ENCODE assay signal across 27 cellular contexts in the genomic region with DNA sequence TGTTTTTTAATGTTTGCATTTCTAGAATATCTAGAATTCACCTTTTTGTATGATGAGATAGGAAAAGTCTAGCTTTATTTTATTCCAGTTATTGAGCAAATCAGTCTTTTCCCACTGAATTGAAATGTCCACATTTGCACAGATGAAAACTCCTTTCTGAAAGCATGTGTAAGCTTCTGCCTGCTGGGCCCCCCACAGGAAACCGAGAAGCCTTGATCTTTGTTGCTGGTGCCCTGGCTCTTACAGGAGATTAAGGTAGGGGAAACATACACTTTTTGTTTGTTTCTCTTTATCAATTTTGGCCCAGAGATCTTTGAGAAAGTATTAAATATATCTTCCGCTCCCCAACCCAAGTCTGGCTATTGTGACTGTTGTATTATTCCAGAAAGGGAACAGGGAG.
DNase-seq lines count a peak whose midpoint lies in the region; ATAC-seq, FAIRE-seq and TF ChIP-seq lines count a peak whose summit lies in the region.
"Had no signal": no experiment of that assay in that cellular context is flagged by ENCODE, and none has a peak within 500 bp of the region (broad histone marks: within the 10 kb centered on the region; RNA-seq: fewer than 3 reads in every experiment).

No MANE protein-coding gene starts in this region.

- ATAC-seq in DND-41 (ENCODE audit: insufficient read depth, low read depth) (peak; percentile 86), K562 (no peak), HG03159 (IDR thresholded peaks at IDR 0.05; ENCODE audit: unreplicated experiment) (no peak)
- no peak for ATAC-seq in stimulated activated naive B cell treated with anti-CD40 and anti-IgM and Interleukin-4, amounts not matched to agents 10 μg/mL and 1 μg/mL and 100 μg/mL, for 72 hours (replicated peaks)

- H3K27ac Mint-ChIP-seq in stimulated activated naive B cell treated with anti-CD40 and anti-IgM and Interleukin-4, amounts not matched to agents 10 μg/mL and 1 μg/mL and 100 μg/mL, for 72 hours = no peak overlapping the region
- H3K27ac Mint-ChIP-seq: CD14-positive monocyte; CD4-positive, alpha-beta memory T cell; CD8-positive, alpha-beta memory T cell had no signal

- H3K27ac ChIP-seq in DND-41 (ENCODE audit: low read length) (no peak overlapping the region), K562 (ENCODE audit: extremely low read depth, low read depth, low read length) (no peak overlapping the region), caudate nucleus (ENCODE audit: low read depth, low read length) (no peak overlapping the region)
- H3K27ac ChIP-seq: BLaER1 had no signal

- H4K20me1 ChIP-seq in DND-41 (ENCODE audit: insufficient read depth, low read length) (no peaks in the 10 kb centered on the region), Loucy (ENCODE audit: insufficient read depth, low read length, poor library complexity, severe bottlenecking) (no peaks in the 10 kb centered on the region), K562 (replicated peaks; ENCODE audit: control insufficient read depth, insufficient read depth, low read length) (no peaks in the 10 kb centered on the region)
- H4K20me1 ChIP-seq: BLaER1 had no signal

- CTCF ChIA-PET in K562 (lab: Yijun Ruan, JAX; ENCODE audit: low intra/inter-chr PET ratio) = no interaction called here

- peaks cover 5 to 7% of the 10 kb centered on the region in 2 donors for H3K36me3 Mint-ChIP-seq in stimulated activated naive B cell treated with anti-CD40 and anti-IgM and Interleukin-4, amounts not matched to agents 10 μg/mL and 1 μg/mL and 100 μg/mL, for 72 hours
- H3K36me3 Mint-ChIP-seq: CD14-positive monocyte; CD4-positive, CD25-positive, alpha-beta regulatory T cell had no signal

- TF ChIP-seq POLR2A in K562 (conservative IDR thresholded peaks at IDR 0.05) = no peak

- H3K4me1 Mint-ChIP-seq in stimulated activated naive B cell treated with anti-CD40 and anti-IgM and Interleukin-4, amounts not matched to agents 10 μg/mL and 1 μg/mL and 100 μg/mL, for 72 hours = peaks cover 13% of the 10 kb centered on the region in 2 donors
- H3K4me1 Mint-ChIP-seq: CD14-positive monocyte; CD4-positive, alpha-beta memory T cell; CD4-positive, CD25-positive, alpha-beta regulatory T cell had no signal

- H3F3A ChIP-seq in Loucy (ENCODE audit: low read depth) = no peaks in the 10 kb centered on the region

- H3K9ac ChIP-seq in DND-41 (ENCODE audit: low read depth, low read length) = no peak overlapping the region
- H3K9ac ChIP-seq in Loucy (ENCODE audit: low read depth, low read length, poor library complexity, severe bottlenecking) = no peak overlapping the region
- no peak overlapping the region for H3K9ac ChIP-seq in K562 (ENCODE audit: insufficient read depth in 1 of 2, low read depth in 2 of 2, low read length in 2 of 2)
- H3K9ac ChIP-seq: BLaER1 had no signal

- H3K27me3 Mint-ChIP-seq in stimulated activated naive B cell treated with anti-CD40 and anti-IgM and Interleukin-4, amounts not matched to agents 10 μg/mL and 1 μg/mL and 100 μg/mL, for 72 hours = peaks cover 4 to 13% of the 10 kb centered on the region in 2 donors

- POLR2A ChIA-PET in K562 (lab: Yijun Ruan, JAX) = interaction anchor here (0.8 to 2.6 kb wide), 3 partner anchors 9 to 134 kb away, joined by 3 to 9 read pairs (median 5); no protein-coding TSS in a partner anchor

- H3K27me3 ChIP-seq in DND-41 (ENCODE audit: insufficient read depth, low read length, poor library complexity) (no peaks in the 10 kb centered on the region), Loucy (ENCODE audit: insufficient read depth, low read length, poor library complexity, severe bottlenecking) (no peaks in the 10 kb centered on the region), K562 (ENCODE audit: control insufficient read depth in 2 of 2, insufficient read depth in 2 of 2, low read length in 2 of 2) (peaks cover 11 to 15% of the 10 kb centered on the region in 2 experiments; a peak in 3 of 5 replicates)
- H3K27me3 ChIP-seq: BE2C, BLaER1 had no signal

- peaks cover 15% of the 10 kb centered on the region for H3K4me1 ChIP-seq in DND-41 (ENCODE audit: insufficient read depth, low read length)
- H3K4me1 ChIP-seq in Loucy (ENCODE audit: insufficient read depth, low read length, poor library complexity, severe bottlenecking) = peaks cover 15% of the 10 kb centered on the region
- H3K4me1 ChIP-seq in K562 (replicated peaks in 1 of 2; ENCODE audit: control insufficient read depth in 2 of 2, insufficient read depth in 2 of 2, low read length in 2 of 2) = no peaks in the 10 kb centered on the region
- H3K4me1 ChIP-seq: BE2C, BLaER1 had no signal

- DNase-seq in DND-41 (peak; percentile 57), K562 (ENCODE audit: extremely low read depth in 1 of 4, low spot score in 3 of 4) (peak in 1 of 4 experiments; percentile 31), caudate nucleus (lab: John Stamatoyannopoulos, UW) (no peak)
- DNase-seq in Jurkat, Clone E6-1 (ENCODE audit: low read depth, low spot score) = peak; percentile 23
- DNase-seq in stimulated activated naive B cell treated with anti-CD40 and anti-IgM and Interleukin-4, amounts not matched to agents 10 μg/mL and 1 μg/mL and 100 μg/mL, for 72 hours = no peak
- DNase-seq in activated CD4-positive, alpha-beta T cell treated with anti-CD3 and anti-CD28 coated beads for 1 hour = no peak
- DNase-seq: 8988T; ACHN; BE2C; C1 segment of cervical spinal cord; CD4-positive, alpha-beta memory T cell; CD4-positive, CD25-positive, alpha-beta regulatory T cell; CD8-positive, alpha-beta memory T cell; COR-L47; DMS 273 treated with DMSO at 0.1 percent for 48 hours; DMS153; DMS53; DMS79; GF-D8 had no signal

- TF ChIP-seq RAD21 in K562 (CRISPR knock-in tag; conservative IDR thresholded peaks at IDR 0.05 in 1 of 2, IDR thresholded peaks at IDR 0.05 in 1 of 2) = no peak

- in situ Hi-C loops in K562 (cut with MboI) = no loop called here

- H3K79me2 ChIP-seq in DND-41 (ENCODE audit: insufficient read depth, low read length) (no peaks in the 10 kb centered on the region), Loucy (ENCODE audit: insufficient read depth, low read length) (no peaks in the 10 kb centered on the region), K562 (ENCODE audit: control insufficient read depth, insufficient read depth, low read length) (no peaks in the 10 kb centered on the region)

- H3K4me2 ChIP-seq in DND-41 (ENCODE audit: insufficient read depth, low read length) (no peak overlapping the region), Loucy (ENCODE audit: low read depth, low read length, poor library complexity, severe bottlenecking) (peak overlapping the region; percentile 29), K562 (ENCODE audit: insufficient read depth, low read length) (no peak overlapping the region)
- H3K4me2 ChIP-seq: BLaER1 had no signal

- no peak overlapping the region for H3K4me3 Mint-ChIP-seq in stimulated activated naive B cell treated with anti-CD40 and anti-IgM and Interleukin-4, amounts not matched to agents 10 μg/mL and 1 μg/mL and 100 μg/mL, for 72 hours
- H3K4me3 Mint-ChIP-seq: CD14-positive monocyte; CD4-positive, alpha-beta memory T cell; CD4-positive, CD25-positive, alpha-beta regulatory T cell; CD8-positive, alpha-beta memory T cell had no signal

- peaks cover 7% of the 10 kb centered on the region in 2 donors for H3K9me3 Mint-ChIP-seq in stimulated activated naive B cell treated with anti-CD40 and anti-IgM and Interleukin-4, amounts not matched to agents 10 μg/mL and 1 μg/mL and 100 μg/mL, for 72 hours

- no peaks in the 10 kb centered on the region for H3K9me2 ChIP-seq in Loucy (replicated peaks; ENCODE audit: low read depth, low read length)

- no peak for FAIRE-seq in K562 (lab: Jason Lieb, UNC)
- FAIRE-seq: A204.1, G401.6, GM12891, GM19239 had no signal

- H3K36me3 ChIP-seq in DND-41 (ENCODE audit: insufficient read depth, low read length) (no peaks in the 10 kb centered on the region), Loucy (ENCODE audit: insufficient read depth, low read length) (no peaks in the 10 kb centered on the region), K562 (ENCODE audit: control insufficient read depth, insufficient read depth, low read length) (no peaks in the 10 kb centered on the region)
- H3K36me3 ChIP-seq: BE2C, BLaER1 had no signal

- no peak for TF ChIP-seq CTCF in DND-41 (IDR thresholded peaks at IDR 0.05; ENCODE audit: borderline replicate concordance, extremely low read depth, low read length, poor library complexity, severe bottlenecking)
- no peak for TF ChIP-seq CTCF in Loucy (conservative IDR thresholded peaks at IDR 0.05; ENCODE audit: low read length)
- no peak for TF ChIP-seq CTCF in K562 (IDR thresholded peaks at IDR 0.05 in 2 of 3, conservative IDR thresholded peaks at IDR 0.05 in 1 of 3; ENCODE audit: insufficient read depth in 2 of 3, low read depth in 1 of 3, low read length in 3 of 3)

- intact Hi-C loops in K562 (cut with micrococcal nuclease) = no loop called here

- no peak for TF ChIP-seq EP300 in K562 (IDR thresholded peaks at IDR 0.05; ENCODE audit: low read length)

- H2AFZ ChIP-seq in DND-41 (ENCODE audit: low read depth, low read length) = no peak overlapping the region
- no peak overlapping the region for H2AFZ ChIP-seq in Loucy (ENCODE audit: low read length)
- H2AFZ ChIP-seq in K562 (ENCODE audit: low read depth, low read length) = no peak overlapping the region

- no peak overlapping the region for H3K4me3 ChIP-seq in DND-41 (ENCODE audit: low read depth in 1 of 2, low read length in 2 of 2)
- H3K4me3 ChIP-seq in Jurkat, Clone E6-1 (ENCODE audit: low read length) = no peak overlapping the region
- H3K4me3 ChIP-seq in Loucy (ENCODE audit: low read length, poor library complexity, severe bottlenecking) = no peak overlapping the region
- H3K4me3 ChIP-seq in K562 = no peak overlapping the region
- H3K4me3 ChIP-seq: BLaER1 had no signal

- BruUV-seq in K562 (replicated peaks; lab: Mats Ljungman, UMichigan) = no TSS peak

- H3K9me1 ChIP-seq in K562 (ENCODE audit: control insufficient read depth, insufficient read depth, low read length) = no peaks in the 10 kb centered on the region

- 2% methylated on average over 2 of the region's 2 CpGs for WGBS in K562 (ENCODE audit: insufficient coverage, low coverage, missing lambda C conversion rate)

- peaks cover 16% of the 10 kb centered on the region for H3K9me3 ChIP-seq in DND-41 (ENCODE audit: insufficient read depth, low read length, severe bottlenecking)
- no peaks in the 10 kb centered on the region; the same call in 1 of the 2 replicates for H3K9me3 ChIP-seq in Loucy (ENCODE audit: insufficient read depth, low read depth, low read length)
- peaks cover 7% of the 10 kb centered on the region for H3K9me3 ChIP-seq in K562 (replicated peaks; ENCODE audit: control insufficient read depth, insufficient read depth, low read depth, low read length)
- H3K9me3 ChIP-seq: BE2C had no signal

TF ChIP-seq in K562, 482 proteins besides CTCF, POLR2A, EP300 and RAD21 (continues in another document):
- TF ChIP-seq HDAC3 (IDR thresholded peaks at IDR 0.05; ENCODE audit: borderline replicate concordance, partially characterized antibody) (no peak), ZNF507 (tag; conservative IDR thresholded peaks at IDR 0.05) (peak; percentile 46; the same call in 1 of the 2 replicates), ZNF408 (CRISPR knock-in tag; IDR thresholded peaks at IDR 0.05; ENCODE audit: low read depth) (no peak), LARP7 (IDR thresholded peaks at IDR 0.05) (no peak), SMAD4 (CRISPR knock-in tag; conservative IDR thresholded peaks at IDR 0.05) (no peak), SIRT6 (IDR thresholded peaks at IDR 0.05; ENCODE audit: low read depth, low read length) (no peak)

Comparison
In these comparisons a context has a peak if more than half of its experiments do, and no peak if none do; other contexts are left out.
1. DNase-seq: peak in DND-41 (single experiment) and Jurkat, Clone E6-1 (single experiment); none in stimulated activated naive B cell treated with anti-CD40 and anti-IgM and Interleukin-4, amounts not matched to agents 10 μg/mL and 1 μg/mL and 100 μg/mL, for 72 hours (single experiment), caudate nucleus (0 of 61) and activated CD4-positive, alpha-beta T cell treated with anti-CD3 and anti-CD28 coated beads for 1 hour (single experiment).